20 cellular contexts compared by ENCODE assay signal in genomic region chr13:99690426-99691189, GRCh38.
DNase-seq lines count a peak whose midpoint lies in the region; FAIRE-seq lines count a peak whose summit lies in the region.
"Had no signal": no experiment of that assay in that cellular context is flagged by ENCODE, and none has a peak within 500 bp of the region (broad histone marks: within the 10 kb centered on the region; RNA-seq: fewer than 3 reads in every experiment).

No MANE protein-coding gene starts in this region.

- H2BK15ac ChIP-seq in mesendoderm (replicated peaks; ENCODE audit: low read depth): peak overlapping the region; percentile 79

- no peak overlapping the region for H3K23ac ChIP-seq in mesendoderm (ENCODE audit: low read length)

- peak; percentile 32 for DNase-seq in NCI-H748 (lab: John Stamatoyannopoulos, UW; ENCODE audit: unreplicated experiment)
- DNase-seq in NCI-H748 treated with DMSO at 0.1 percent for 48 hours (lab: John Stamatoyannopoulos, UW): no peak
- no peak for DNase-seq in NT2/D1 (ENCODE audit: low read depth, low spot score)
- peak; percentile 24 for DNase-seq in mesendoderm
- no peak for DNase-seq in SK-N-DZ (ENCODE audit: low spot score)
- DNase-seq in urothelium cell line (ENCODE audit: low spot score): no peak
- DNase-seq in epidermal melanocyte (ENCODE audit: insufficient read length, low spot score): no peak
- no peak for DNase-seq in activated CD4-positive, CD25-positive, alpha-beta regulatory T cell (lab: John Stamatoyannopoulos, UW)
- DNase-seq: activated CD4-positive, alpha-beta T cell treated with anti-CD3 and anti-CD28 coated beads for 48 hours; activated CD8-positive, alpha-beta memory T cell treated with anti-CD3 and anti-CD28 coated beads, Interleukin-2, amount 10 ng/mL, durations not matched to agents 7 days and 5 days; effector CD8-positive, alpha-beta T cell; esophagus squamous epithelium; MV-4-11; NCI-H2029 treated with DMSO at 0.1 percent for 48 hours; NCI-H524 treated with DMSO at 0.1 percent for 48 hours; stimulated activated CD4-positive, alpha-beta T cell treated with anti-CD3 and anti-CD28 coated beads, Interleukin-12 subunit alpha, Interleukin-12 subunit beta, amount 100 ng/mL, for 4 hours had no signal

- H3K36me3 ChIP-seq in NT2/D1 (ENCODE audit: insufficient read depth, insufficient read length, low read length) (no peaks in the 10 kb centered on the region), mesendoderm (ENCODE audit: control insufficient read depth, insufficient read depth, low read length) (no peaks in the 10 kb centered on the region)
- H3K36me3 ChIP-seq: ascending aorta, esophagus squamous epithelium had no signal

- peak overlapping the region; percentile 61 for H3K9ac ChIP-seq in NT2/D1 (ENCODE audit: insufficient read length, low read depth)
- peak overlapping the region; percentile 30 for H3K9ac ChIP-seq in mesendoderm (ENCODE audit: low read length)

- H3K56ac ChIP-seq in mesendoderm (ENCODE audit: low read length): peak overlapping the region; percentile 72

- no peaks in the 10 kb centered on the region for H3K79me2 ChIP-seq in mesendoderm (ENCODE audit: control insufficient read depth, insufficient read depth, low read length)

- H3K27me3 ChIP-seq in NT2/D1 (ENCODE audit: insufficient read depth, insufficient read length) (no peaks in the 10 kb centered on the region), mesendoderm (ENCODE audit: insufficient read depth, low read length, poor library complexity) (no peaks in the 10 kb centered on the region)
- H3K27me3 ChIP-seq: ascending aorta had no signal

- H3K9me3 ChIP-seq in NT2/D1 (ENCODE audit: insufficient read depth, low read length): no peaks in the 10 kb centered on the region
- H3K9me3 ChIP-seq: ascending aorta, esophagus squamous epithelium had no signal

- no CpG with 5 or more reads among the region's 9 CpGs for WGBS in mesendoderm (ENCODE audit: extremely low coverage, insufficient coverage, low lambda C conversion rate)

- peak overlapping the region; percentile 99 for H3K18ac ChIP-seq in mesendoderm (ENCODE audit: low read length)

- H3K4me1 ChIP-seq in NT2/D1 (ENCODE audit: insufficient read depth, insufficient read length) (peaks cover 4% of the 10 kb centered on the region), mesendoderm (ENCODE audit: control insufficient read depth, low read depth, low read length) (peaks cover 33% of the 10 kb centered on the region)
- H3K4me1 ChIP-seq: ascending aorta, esophagus squamous epithelium had no signal

- no peak overlapping the region for H3K27ac ChIP-seq in mesendoderm (ENCODE audit: low read depth, low read length)
- H3K27ac ChIP-seq: ascending aorta, esophagus squamous epithelium had no signal

- H3K79me1 ChIP-seq in mesendoderm (ENCODE audit: low read length): no peaks in the 10 kb centered on the region

- peak overlapping the region; percentile 70 for H3K4ac ChIP-seq in mesendoderm (ENCODE audit: low read depth, low read length)

- H4K5ac ChIP-seq in mesendoderm (ENCODE audit: low read length): peak overlapping the region; percentile 84

- H3K4me3 ChIP-seq in NT2/D1 (ENCODE audit: insufficient read length, low read depth) (peak overlapping the region; percentile 11), mesendoderm (ENCODE audit: low read length) (no peak overlapping the region)
- H3K4me3 ChIP-seq: ascending aorta, esophagus squamous epithelium, K562 had no signal

- H2BK5ac ChIP-seq in mesendoderm (ENCODE audit: low read length): peak overlapping the region; percentile 35

- no peak overlapping the region for H4K8ac ChIP-seq in mesendoderm (ENCODE audit: low read depth, low read length)

- no peak for FAIRE-seq in urothelium cell line (lab: Jason Lieb, UNC)
- FAIRE-seq: A204.1, GM18507, K562 had no signal

- H2AK5ac ChIP-seq in mesendoderm (ENCODE audit: low read length): no peak overlapping the region

- H2BK120ac ChIP-seq in mesendoderm (ENCODE audit: low read depth, low read length): peak overlapping the region; percentile 98

- no peak overlapping the region for H3K4me2 ChIP-seq in mesendoderm (ENCODE audit: low read length)

Comparison
In these comparisons a context has a peak if more than half of its experiments do, and no peak if none do; other contexts are left out.
1. DNase-seq: peak in NCI-H748 (single experiment) and mesendoderm (single experiment); none in NCI-H748 treated with DMSO at 0.1 percent for 48 hours (single experiment), NT2/D1 (single experiment), SK-N-DZ (single experiment), urothelium cell line (single experiment), epidermal melanocyte (single experiment) and activated CD4-positive, CD25-positive, alpha-beta regulatory T cell (0 of 4).